ENCODE assay signal across 8 cellular contexts in genomic region chr15:39786444-39787056, GRCh38. TPM values are rescaled to one million over a fixed set of nuclear protein-coding genes. Genes with fewer than 3 reads are reported as not detected.
DNase-seq lines count a peak whose midpoint lies in the region; ATAC-seq, FAIRE-seq and TF ChIP-seq lines count a peak whose summit lies in the region.

No MANE protein-coding gene starts in this region.

- H3K9me3 ChIP-seq in gastroesophageal sphincter (no peaks in the 10 kb centered on the region), small intestine (ENCODE audit: control insufficient read depth, low read depth) (no peaks in the 10 kb centered on the region)

- TF ChIP-seq CTCF in GM06990 (IDR thresholded peaks at IDR 0.05; ENCODE audit: insufficient read depth, low read length, poor library complexity, severe bottlenecking) (peak; percentile 48), gastroesophageal sphincter (IDR thresholded peaks at IDR 0.05) (peak; percentile 45 to 72 (median 62))

- FAIRE-seq in A204.1 (lab: Jason Lieb, UNC) (peak; percentile 77), small intestine (lab: Jason Lieb, UNC) (no peak)

- no peak overlapping the region for H3K4me3 ChIP-seq in GM06990 (replicated peaks; ENCODE audit: low read depth, low read length)
- H3K4me3 ChIP-seq in gastroesophageal sphincter: no peak overlapping the region
- no peak overlapping the region for H3K4me3 ChIP-seq in small intestine (ENCODE audit: low read depth in 1 of 2, low read length in 2 of 2)

- H3K36me3 ChIP-seq in GM06990 (ENCODE audit: control insufficient read depth, insufficient read depth, low read length) (no peaks in the 10 kb centered on the region), gastroesophageal sphincter (no peaks in the 10 kb centered on the region), small intestine (ENCODE audit: control insufficient read depth in 2 of 2, insufficient read depth in 2 of 2, low read length in 2 of 2) (no peaks in the 10 kb centered on the region)

- 2 to 6% methylated on average over 5 of the region's 5 CpGs for WGBS in gastroesophageal sphincter (ENCODE audit: low coverage in 1 of 2), 2 donors
- 5 to 10% (median 7%) methylated on average over 5 of the region's 5 CpGs for WGBS in small intestine, 3 donors

- H3K27me3 Mint-ChIP-seq in T-cell: no peaks in the 10 kb centered on the region

- POLR2A ChIA-PET in T-cell (lab: Charles Lee): no interaction called here

- H3K27ac ChIP-seq in gastroesophageal sphincter (peak overlapping the region in 3 of 4 donors; percentile 20 to 50 (median 28)), small intestine (ENCODE audit: low read depth in 1 of 2, low read length in 1 of 2) (no peak overlapping the region)

- H3K4me1 ChIP-seq in gastroesophageal sphincter: peaks cover 3 to 64% (median 5%) of the 10 kb centered on the region in 3 donors
- H3K4me1 ChIP-seq in small intestine (ENCODE audit: control insufficient read depth in 2 of 2, insufficient read depth in 1 of 2, low read depth in 1 of 2, low read length in 1 of 2): peaks cover 3% of the 10 kb centered on the region in 2 donors

- H3K27me3 ChIP-seq in GM06990 (replicated peaks; ENCODE audit: control insufficient read depth, insufficient read depth, low read length) (no peaks in the 10 kb centered on the region), gastroesophageal sphincter (no peaks in the 10 kb centered on the region), small intestine (ENCODE audit: control insufficient read depth in 2 of 2, insufficient read depth in 2 of 2, low read length in 2 of 2) (no peaks in the 10 kb centered on the region)

- no peak for TF ChIP-seq EP300 in gastroesophageal sphincter (IDR thresholded peaks at IDR 0.05)

- H3K4me3 Mint-ChIP-seq in T-cell: no peak overlapping the region

- DNase-seq in GM06990 (ENCODE audit: extremely low read depth, insufficient read length) (no peak), NCI-H1436 treated with DMSO at 0.1 percent for 48 hours (lab: John Stamatoyannopoulos, UW) (peak; percentile 48), T-cell (peak in 1 of 34 experiments; percentile 13), small intestine (peak; percentile 27), epidermal melanocyte (ENCODE audit: insufficient read length, low spot score) (no peak)

- no peak for TF ChIP-seq POLR2A in gastroesophageal sphincter (IDR thresholded peaks at IDR 0.05)

- peaks cover 44 to 52% (median 48%) of the 10 kb centered on the region in 3 donors for H3K4me1 Mint-ChIP-seq in T-cell

- ATAC-seq in T-cell (replicated peaks in 1 of 4) (no peak), gastroesophageal sphincter (no peak)
- no peak for ATAC-seq in activated CD4-positive, CD25-positive, alpha-beta regulatory T cell treated with anti-CD3 and anti-CD28 coated beads, Interleukin-2, amount 50 U/mL, for 24 hours

- no peaks in the 10 kb centered on the region for H3K9me3 Mint-ChIP-seq in T-cell

- peak overlapping the region; percentile 40 to 65 for H3K27ac Mint-ChIP-seq in T-cell

- H3K36me3 Mint-ChIP-seq in T-cell: peaks cover 2% of the 10 kb centered on the region

- CTCF ChIA-PET in T-cell (lab: Charles Lee): interaction anchor here in 1 of 2 donors (0.9 kb wide), 1 partner anchor 126 kb away, joined by 3 read pairs; no protein-coding TSS in a partner anchor

RNA-seq across cellular contexts. Expression of gene FSIP1, which starts 3.9 kb away (rescaled TPM):
- total RNA-seq in T-cell: 1 to 10 TPM in 1 of 5 donors, under 1 TPM in 4; 0.30 to 1.0 (median 0.43) TPM
- total RNA-seq in gastroesophageal sphincter: 1 to 10 TPM in 3 of 4 donors, under 1 TPM in 1; 0.94 to 3.2 (median 2.0) TPM
- under 1 TPM in 1 of 3 donors, not detected in 2; 0.12 TPM for polyA plus RNA-seq in small intestine

Comparison
In these comparisons a context has a peak if more than half of its experiments do, and no peak if none do; other contexts are left out.
1. DNase-seq: peak in NCI-H1436 treated with DMSO at 0.1 percent for 48 hours (single experiment) and small intestine (single experiment); none in GM06990 (single experiment) and epidermal melanocyte (single experiment).
2. H3K27ac ChIP-seq: peak in gastroesophageal sphincter (3 of 4); none in small intestine (0 of 2).